In the genomic region with DNA sequence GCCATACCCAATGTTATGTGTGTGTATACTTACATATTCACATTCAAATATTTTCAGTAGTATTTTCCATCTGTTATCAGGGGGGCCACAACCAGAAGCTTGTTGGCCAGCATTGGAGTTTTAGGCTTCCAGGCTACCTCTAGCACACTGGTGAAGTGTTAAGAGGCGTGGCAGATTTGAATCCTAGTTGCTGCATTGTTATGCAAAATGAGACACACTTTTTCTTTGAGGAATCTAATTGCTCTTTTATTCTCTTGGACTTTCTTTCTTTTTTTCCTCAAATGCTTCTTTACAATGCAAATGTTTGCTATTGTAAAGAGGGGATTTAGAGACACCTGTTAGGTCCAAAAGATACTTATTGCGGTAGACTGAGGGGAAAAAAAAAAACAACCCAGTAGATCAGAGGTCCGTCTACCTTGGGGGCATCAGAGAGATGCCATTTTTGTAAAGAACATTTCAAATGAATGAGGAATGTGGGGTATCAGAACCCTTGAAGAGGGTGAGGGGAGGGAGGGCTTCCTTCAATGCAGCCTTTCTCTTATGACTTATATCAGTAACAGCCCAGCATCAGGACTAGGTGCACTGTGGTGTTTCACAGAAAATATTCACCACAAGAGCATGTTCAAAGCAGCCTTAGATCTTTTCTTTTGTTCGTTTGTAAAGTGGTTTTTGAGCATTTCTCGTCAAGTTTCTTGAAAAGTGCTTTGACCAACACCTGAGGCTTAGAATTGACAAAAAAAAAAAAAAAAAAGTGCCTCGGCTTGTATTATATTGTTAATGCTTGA, we compare ENCODE assay signal across 8 cellular contexts. TPM values are rescaled to one million over a fixed set of nuclear protein-coding genes. Genes with fewer than 3 reads are reported as not detected.
A peak's percentile ranks its signal among the peaks of the same experiment; 100 is the strongest.
DNase-seq lines count a peak whose midpoint lies in the region; ATAC-seq and TF ChIP-seq lines count a peak whose summit lies in the region.

No MANE protein-coding gene starts in this region.

- H2AFZ ChIP-seq in GM23248 = peak overlapping the region; percentile 86

- ATAC-seq in omental fat pad (ENCODE audit: low FRiP score) = no peak
- ATAC-seq in HG02981 (IDR thresholded peaks at IDR 0.05; ENCODE audit: unreplicated experiment) = no peak
- no peak for ATAC-seq in foreskin keratinocyte

- in situ Hi-C loops in GM23248 (cut with MboI) = no loop called here

- H3K9ac ChIP-seq in GM23248 = peak overlapping the region; percentile 85

- peaks cover 34% of the 10 kb centered on the region for H3F3A ChIP-seq in GM23248 (ENCODE audit: insufficient read depth)

- H3K79me2 ChIP-seq in GM23248 (ENCODE audit: insufficient read depth) = peaks cover 63% of the 10 kb centered on the region

- peak overlapping the region; percentile 82 for H3K4me3 ChIP-seq in GM23248
- H3K4me3 ChIP-seq in epithelial cell of proximal tubule (ENCODE audit: low read depth, low read length) = peak overlapping the region; percentile 96
- peak overlapping the region; percentile 83 for H3K4me3 ChIP-seq in retinal pigment epithelial cell (ENCODE audit: low read length)

- H3K36me3 ChIP-seq in GM23248 (ENCODE audit: low read depth) = no peaks in the 10 kb centered on the region

- DNase-seq in GM23248 = peak; percentile 28
- DNase-seq in T-helper 2 cell = peak in 3 of 5 experiments; percentile 16 to 71 (median 33)
- no peak for DNase-seq in epithelial cell of proximal tubule (ENCODE audit: low read depth)
- DNase-seq in retinal pigment epithelial cell (ENCODE audit: low read depth) = no peak
- DNase-seq in NCI-H774 (lab: John Stamatoyannopoulos, UW) = no peak
- no peak for DNase-seq in omental fat pad (ENCODE audit: low spot score)
- DNase-seq in foreskin keratinocyte = no peak

- peak overlapping the region; percentile 91 for H3K4me2 ChIP-seq in GM23248 (ENCODE audit: unreplicated experiment)

- TF ChIP-seq CTCF in epithelial cell of proximal tubule (conservative IDR thresholded peaks at IDR 0.05; ENCODE audit: low read depth, low read length) (no peak), retinal pigment epithelial cell (conservative IDR thresholded peaks at IDR 0.05; ENCODE audit: low read depth, low read length) (no peak), omental fat pad (IDR thresholded peaks at IDR 0.05) (no peak), foreskin keratinocyte (conservative IDR thresholded peaks at IDR 0.05) (no peak)

- no peaks in the 10 kb centered on the region for H3K9me3 ChIP-seq in GM23248 (ENCODE audit: low read depth)

- no peaks in the 10 kb centered on the region for H3K27me3 ChIP-seq in GM23248 (replicated peaks; ENCODE audit: insufficient read depth)
- no peaks in the 10 kb centered on the region for H3K27me3 ChIP-seq in foreskin keratinocyte

- H3K4me1 ChIP-seq in GM23248 (ENCODE audit: insufficient read depth) = peaks cover 20% of the 10 kb centered on the region
- H3K4me1 ChIP-seq in foreskin keratinocyte = peaks cover 5% of the 10 kb centered on the region

- H3K27ac ChIP-seq in GM23248 (peak overlapping the region; percentile 87), foreskin keratinocyte (no peak overlapping the region)

- WGBS in GM23248 (ENCODE audit: low coverage in 1 of 2, low lambda C conversion rate in 2 of 2, missing lambda C conversion rate in 2 of 2), 2 experiments = 26 to 37% methylated on average over 6 of the region's 6 CpGs

- H4K20me1 ChIP-seq in GM23248 (ENCODE audit: insufficient read depth) = no peaks in the 10 kb centered on the region

- no peaks in the 10 kb centered on the region for H3K9me2 ChIP-seq in GM23248 (ENCODE audit: insufficient read depth)

RNA-seq across cellular contexts. Expression of gene SMARCA2, which starts 3.8 kb away (rescaled TPM):
- 47.4 and 78.9 TPM in 2 replicates for total RNA-seq in GM23248 (2014; rRNA removed; shearing (Covaris generic))
- 26.7 and 27.2 TPM in 2 replicates for polyA plus RNA-seq in GM23248 (2016; fragmentation: Nextera tagmentation; extraction: Ambion mirVana)
- 30.4 and 31.6 TPM in 2 replicates for total RNA-seq in epithelial cell of proximal tubule
- total RNA-seq in omental fat pad = 100 to 1,000 TPM in 1 of 4 donors, 10 to 100 TPM in 3; 84.8 to 164 (median 91.6) TPM
- total RNA-seq in foreskin keratinocyte = 46.0 and 47.3 TPM in 2 replicates
- polyA plus RNA-seq in foreskin keratinocyte = 18.4 and 21.6 TPM in 2 replicates

Comparison
In these comparisons a context has a peak if more than half of its experiments do, and no peak if none do; other contexts are left out.
1. DNase-seq: peak in GM23248 (single experiment) and T-helper 2 cell (3 of 5); none in epithelial cell of proximal tubule (single experiment), retinal pigment epithelial cell (single experiment), NCI-H774 (single experiment), omental fat pad (single experiment) and foreskin keratinocyte (0 of 2).
2. Peak in every context shown above with its lines, with median percentiles within 50 percentile points of each other: H3K4me3 ChIP-seq.